ENCODE assay signal across 1 cellular context in genomic region chr16:234468-235305, GRCh38.
TF ChIP-seq lines count a peak whose summit lies in the region.

Gene FAM234A, plus strand, starts transcription at chr16:234821. Its CDS starts 19,593 bp downstream, at chr16:254414.

TF ChIP-seq in H1, 55 proteins besides CTCF, POLR2A, EP300 and RAD21:
- TF ChIP-seq CEBPB (IDR thresholded peaks at IDR 0.05; ENCODE audit: low read depth, low read length) = peak; percentile 67
- no peak for TF ChIP-seq USF2 (IDR thresholded peaks at IDR 0.05; ENCODE audit: low read length)
- no peak for TF ChIP-seq MAFK (IDR thresholded peaks at IDR 0.05; ENCODE audit: low read depth, low read length)
- TF ChIP-seq FOSL1 (IDR thresholded peaks at IDR 0.05; ENCODE audit: insufficient read depth, low read depth, low read length) = no peak
- peak; percentile 63 to 71; a peak in 1 of 4 replicates for TF ChIP-seq SIN3A (conservative IDR thresholded peaks at IDR 0.05 in 1 of 2, IDR thresholded peaks at IDR 0.05 in 1 of 2; ENCODE audit: low read depth in 1 of 2, low read length in 2 of 2)
- TF ChIP-seq RFX5 (IDR thresholded peaks at IDR 0.05; ENCODE audit: borderline replicate concordance, low read depth, low read length) = no peak
- no peak for TF ChIP-seq RXRA (IDR thresholded peaks at IDR 0.05; ENCODE audit: insufficient read depth, low read depth, low read length)
- TF ChIP-seq CHD2 (IDR thresholded peaks at IDR 0.05; ENCODE audit: low read length) = no peak
- TF ChIP-seq GABPA (IDR thresholded peaks at IDR 0.05; ENCODE audit: borderline replicate concordance, insufficient read depth, low read length) = peak; percentile 79; the same call in 1 of the 2 replicates
- TF ChIP-seq EGR1 (IDR thresholded peaks at IDR 0.05; ENCODE audit: borderline replicate concordance, low read depth, low read length) = no peak; the same call in 1 of the 2 replicates
- no peak for TF ChIP-seq CBX8 (IDR thresholded peaks at IDR 0.05; ENCODE audit: borderline replicate concordance, low read depth, low read length)
- TF ChIP-seq HDAC2 (IDR thresholded peaks at IDR 0.05; ENCODE audit: borderline replicate concordance in 1 of 2, low read depth in 2 of 2, low read length in 2 of 2) = no peak
- TF ChIP-seq SP4 (IDR thresholded peaks at IDR 0.05; ENCODE audit: low read length) = no peak
- no peak for TF ChIP-seq JUN (IDR thresholded peaks at IDR 0.05; ENCODE audit: low read depth, low read length)
- TF ChIP-seq SAP30 (IDR thresholded peaks at IDR 0.05; ENCODE audit: insufficient read depth, insufficient replicate concordance, low read length) = peak; percentile 84
- TF ChIP-seq RNF2 (IDR thresholded peaks at IDR 0.05; ENCODE audit: borderline replicate concordance, low read depth, low read length, missing control alignments, poor library complexity, severe bottlenecking) = no peak
- TF ChIP-seq JUND (IDR thresholded peaks at IDR 0.05; ENCODE audit: low read length) = no peak
- no peak for TF ChIP-seq SIX5 (IDR thresholded peaks at IDR 0.05; ENCODE audit: low read depth, low read length)
- TF ChIP-seq TBP (IDR thresholded peaks at IDR 0.05; ENCODE audit: low read depth, low read length) = peak; percentile 44; the same call in 1 of the 2 replicates
- TF ChIP-seq NANOG (IDR thresholded peaks at IDR 0.05; ENCODE audit: insufficient read depth, low read depth, low read length, poor library complexity, severe bottlenecking) = no peak
- peak; percentile 79 for TF ChIP-seq TAF1 (IDR thresholded peaks at IDR 0.05; ENCODE audit: low read depth, low read length)
- TF ChIP-seq KDM4A (IDR thresholded peaks at IDR 0.05; ENCODE audit: low read depth, low read length, severe bottlenecking) = peak; percentile 58
- TF ChIP-seq CHD7 (IDR thresholded peaks at IDR 0.05; ENCODE audit: insufficient replicate concordance, low read length) = no peak
- no peak for TF ChIP-seq POU5F1 (IDR thresholded peaks at IDR 0.05; ENCODE audit: low read depth, low read length)
- no peak for TF ChIP-seq ATF2 (IDR thresholded peaks at IDR 0.05; ENCODE audit: low read length)
- TF ChIP-seq CHD1 (IDR thresholded peaks at IDR 0.05; ENCODE audit: low read depth, low read length) = no peak
- no peak for TF ChIP-seq KDM1A (IDR thresholded peaks at IDR 0.05; ENCODE audit: borderline replicate concordance, low read length)
- no peak for TF ChIP-seq EZH2 (IDR thresholded peaks at IDR 0.05; ENCODE audit: low read depth, low read length, severe bottlenecking)
- peak; percentile 86 for TF ChIP-seq TAF7 (optimal IDR thresholded peaks at IDR 0.05; ENCODE audit: borderline replicate concordance, low read depth, low read length)
- TF ChIP-seq GTF2F1 (IDR thresholded peaks at IDR 0.05; ENCODE audit: borderline replicate concordance, low read depth, low read length) = no peak
- 0 out of 2 replicates have a peak, but pooled peaks have one; percentile 24 for TF ChIP-seq RBBP5 (IDR thresholded peaks at IDR 0.05; ENCODE audit: borderline replicate concordance, low read depth, low read length)
- TF ChIP-seq SP1 (IDR thresholded peaks at IDR 0.05; ENCODE audit: low read depth, low read length) = no peak; the same call in 1 of the 2 replicates
- peak; percentile 85 for TF ChIP-seq POLR2AphosphoS5 (IDR thresholded peaks at IDR 0.05; ENCODE audit: low read depth, low read length)
- TF ChIP-seq TCF12 (IDR thresholded peaks at IDR 0.05; ENCODE audit: low read depth, low read length) = no peak
- TF ChIP-seq YY1 (IDR thresholded peaks at IDR 0.05; ENCODE audit: low read depth, low read length) = no peak
- TF ChIP-seq CREB1 (IDR thresholded peaks at IDR 0.05) = peak; percentile 85
- peak; percentile 91; the same call in 1 of the 2 replicates for TF ChIP-seq MAX (IDR thresholded peaks at IDR 0.05)
- TF ChIP-seq HDAC6 (IDR thresholded peaks at IDR 0.05; ENCODE audit: low read depth, low read length) = no peak
- TF ChIP-seq KDM5A (IDR thresholded peaks at IDR 0.05; ENCODE audit: low read length) = no peak
- TF ChIP-seq BRCA1 (IDR thresholded peaks at IDR 0.05; ENCODE audit: low read depth, low read length) = no peak
- TF ChIP-seq PHF8 (conservative IDR thresholded peaks at IDR 0.05; ENCODE audit: low read depth, low read length) = peak; percentile 96
- no peak for TF ChIP-seq SUZ12 (IDR thresholded peaks at IDR 0.05; ENCODE audit: low read length)
- TF ChIP-seq BACH1 (IDR thresholded peaks at IDR 0.05; ENCODE audit: low read length) = no peak
- no peak for TF ChIP-seq SP2 (IDR thresholded peaks at IDR 0.05; ENCODE audit: low read length)
- no peak for TF ChIP-seq ZNF274 (IDR thresholded peaks at IDR 0.05; ENCODE audit: borderline replicate concordance, extremely low read depth, low read length)
- TF ChIP-seq NRF1 (IDR thresholded peaks at IDR 0.05; ENCODE audit: low read depth, low read length) = 0 out of 2 replicates have a peak, but pooled peaks have one; percentile 7
- TF ChIP-seq ASH2L (IDR thresholded peaks at IDR 0.05; ENCODE audit: low read length) = peak; percentile 69
- TF ChIP-seq ATF3 (IDR thresholded peaks at IDR 0.05; ENCODE audit: insufficient read depth, low read depth, low read length) = no peak
- TF ChIP-seq TEAD4 (IDR thresholded peaks at IDR 0.05; ENCODE audit: low read depth, low read length) = no peak
- TF ChIP-seq CBX5 (IDR thresholded peaks at IDR 0.05; ENCODE audit: low read depth, low read length) = no peak
- TF ChIP-seq CTBP2 (IDR thresholded peaks at IDR 0.05; ENCODE audit: borderline replicate concordance, insufficient read depth, insufficient read length, low read length) = no peak
- TF ChIP-seq SRF (IDR thresholded peaks at IDR 0.05; ENCODE audit: low read depth, low read length) = peak; percentile 18; the same call in 1 of the 2 replicates
- TF ChIP-seq SIRT6 (IDR thresholded peaks at IDR 0.05; ENCODE audit: low read length) = no peak
- TF ChIP-seq E2F6 (IDR thresholded peaks at IDR 0.05) = peak; percentile 92
- TF ChIP-seq BCL11A (IDR thresholded peaks at IDR 0.05; ENCODE audit: low read depth in 2 of 2, low read length in 2 of 2) = no peak
